21 cellular contexts compared by ENCODE assay signal in genomic region chr16:12348733-12349704, GRCh38.
A peak's percentile ranks its signal among the peaks of the same experiment; 100 is the strongest.
DNase-seq lines count a peak whose midpoint lies in the region; ATAC-seq and TF ChIP-seq lines count a peak whose summit lies in the region.
"Had no signal": no experiment of that assay in that cellular context is flagged by ENCODE, and none has a peak within 500 bp of the region (broad histone marks: within the 10 kb centered on the region; RNA-seq: fewer than 3 reads in every experiment).

No MANE protein-coding gene starts in this region.

- no peak overlapping the region for H3K4me3 ChIP-seq in HL-60 (replicated peaks; ENCODE audit: insufficient read depth, low read length)
- H3K4me3 ChIP-seq in OCI-LY7 (ENCODE audit: low read depth, low read length, poor library complexity, severe bottlenecking) = peak overlapping the region; percentile 40
- H3K4me3 ChIP-seq: heart left ventricle, lower lobe of right lung, prostate gland, skin epidermis, vagina had no signal

- no TSS peak for BruUV-seq in OCI-LY7 (replicated peaks; lab: Mats Ljungman, UMichigan)

- CTCF ChIA-PET in OCI-LY7 (lab: Charles Lee; ENCODE audit: unreplicated experiment) = interaction anchor here (0.6 to 1.0 kb wide), 4 partner anchors 13 to 271 kb away, joined by 3 to 4 read pairs (median 3); no protein-coding TSS in a partner anchor
- CTCF ChIA-PET in GM10248 (lab: Yijun Ruan, JAX) = interaction anchor here (1.0 to 1.9 kb wide), 6 partner anchors 8 to 23 kb away, joined by 3 to 6 read pairs (median 4); no protein-coding TSS in a partner anchor

- ATAC-seq in HG02588 (IDR thresholded peaks at IDR 0.05; ENCODE audit: unreplicated experiment) = no peak
- no peak for ATAC-seq in activated CD4-positive, CD25-positive, alpha-beta regulatory T cell treated with anti-CD3 and anti-CD28 coated beads, Interleukin-2, amount 50 U/mL, for 24 hours
- ATAC-seq: lower lobe of right lung, natural killer cell had no signal

- H3K4me1 Mint-ChIP-seq in CD14-positive monocyte = peaks cover 36% of the 10 kb centered on the region
- H3K4me1 Mint-ChIP-seq: activated CD4-positive, alpha-beta T cell treated with anti-CD3 and anti-CD28 coated beads, Interleukin-2, amount 10 ng/mL, durations not matched to agents 24 days and 14 days had no signal

- no peaks in the 10 kb centered on the region for H3K9me3 ChIP-seq in OCI-LY7 (ENCODE audit: low read length)
- H3K9me3 ChIP-seq: heart left ventricle, lower lobe of right lung, prostate gland, vagina had no signal

- POLR2A ChIA-PET in OCI-LY7 (lab: Charles Lee) = interaction anchor here (0.6 to 2.5 kb wide), 7 partner anchors 12 to 645 kb away, joined by 3 to 15 read pairs (median 3); no protein-coding TSS in a partner anchor
- POLR2A ChIA-PET in GM10248 (lab: Yijun Ruan, JAX) = no interaction called here

- H2AFZ ChIP-seq in OCI-LY7 (ENCODE audit: low read length) = peak overlapping the region; percentile 47; the same call in 1 of the 2 replicates

- intact Hi-C loops in CD14-positive monocyte (cut with micrococcal nuclease) = no loop called here
- intact Hi-C loops in OCI-LY7 (cut with micrococcal nuclease; ENCODE audit: unreplicated experiment) = loop anchor here (10.0 kb wide), 1 partner anchor 206 kb away; no protein-coding TSS in a partner anchor

- peak overlapping the region in 5 of 7 donors; percentile 5 to 84 (median 56) for H3K27ac Mint-ChIP-seq in CD14-positive monocyte
- H3K27ac Mint-ChIP-seq: activated CD4-positive, alpha-beta T cell treated with anti-CD3 and anti-CD28 coated beads, Interleukin-2, amount 10 ng/mL, durations not matched to agents 24 days and 14 days; natural killer cell had no signal

- H3K79me2 ChIP-seq in OCI-LY7 (ENCODE audit: insufficient read depth, low read depth, low read length) = no peaks in the 10 kb centered on the region

- H3K9me3 Mint-ChIP-seq in CD14-positive monocyte = peaks cover 0 to 4% (median 0%) of the 10 kb centered on the region in 7 donors
- H3K9me3 Mint-ChIP-seq: H9, natural killer cell had no signal

- DNase-seq in CD14-positive monocyte (ENCODE audit: low spot score) (no peak), HL-60 (ENCODE audit: low read depth in 1 of 2, low spot score in 1 of 2) (peak in 1 of 2 experiments; percentile 78), OCI-LY7 (ENCODE audit: low spot score) (peak; percentile 77), medulla oblongata (ENCODE audit: extremely low spot score) (peak; percentile 43), GM10248 (ENCODE audit: extremely low spot score) (no peak), kidney glomerular epithelial cell (lab: John Stamatoyannopoulos, UW) (no peak)
- DNase-seq: activated CD4-positive, alpha-beta T cell treated with anti-CD3 and anti-CD28 coated beads, Interleukin-2, amount 10 ng/mL, durations not matched to agents 24 days and 14 days; activated CD8-positive, alpha-beta memory T cell treated with anti-CD3 and anti-CD28 coated beads, Interleukin-2, amount 50 U/mL, for 48 hours; effector memory CD4-positive, alpha-beta T cell; H9; heart left ventricle; lower lobe of right lung; natural killer cell; NCI-H2227 treated with DMSO at 0.1 percent for 48 hours; NK-92 treated with Interleukin-12 subunit alpha and Interleukin-12 subunit beta, amount 100 ng/mL, for 24 hours; stimulated activated CD4-positive, alpha-beta T cell treated with anti-CD3 and anti-CD28 coated beads, Interleukin-4, amount 100 ng/mL, for 1 hour had no signal

- H3K9me2 ChIP-seq in OCI-LY7 (ENCODE audit: insufficient read depth, low read length) = no peaks in the 10 kb centered on the region

- H3K4me2 ChIP-seq in OCI-LY7 (ENCODE audit: low read length) = peak overlapping the region; percentile 69

- H3K36me3 Mint-ChIP-seq in CD14-positive monocyte = peaks cover 5 to 14% of the 10 kb centered on the region in 2 donors
- H3K36me3 Mint-ChIP-seq: natural killer cell had no signal

- no peaks in the 10 kb centered on the region; the same call in 1 of the 2 replicates for H3K36me3 ChIP-seq in OCI-LY7 (ENCODE audit: insufficient read depth, low read length)
- H3K36me3 ChIP-seq: heart left ventricle, lower lobe of right lung, prostate gland, vagina had no signal

- no peaks in the 10 kb centered on the region for H3K27me3 Mint-ChIP-seq in CD14-positive monocyte (ENCODE audit: low read depth in 3 of 3)
- H3K27me3 Mint-ChIP-seq: activated CD4-positive, alpha-beta T cell treated with anti-CD3 and anti-CD28 coated beads, Interleukin-2, amount 10 ng/mL, durations not matched to agents 24 days and 14 days had no signal

- H3K4me1 ChIP-seq in OCI-LY7 (ENCODE audit: insufficient read depth, low read length, poor library complexity, severe bottlenecking) = peaks cover 43% of the 10 kb centered on the region
- H3K4me1 ChIP-seq: heart left ventricle, prostate gland had no signal

- no peaks in the 10 kb centered on the region for H4K20me1 ChIP-seq in OCI-LY7 (ENCODE audit: insufficient read depth, low read length)

- no peaks in the 10 kb centered on the region for H3K27me3 ChIP-seq in HL-60 (ENCODE audit: insufficient read depth, poor library complexity, severe bottlenecking)
- H3K27me3 ChIP-seq: heart left ventricle, vagina had no signal

- H3K4me3 Mint-ChIP-seq in CD14-positive monocyte = peak overlapping the region in 1 of 2 donors; percentile 36
- H3K4me3 Mint-ChIP-seq: activated CD4-positive, alpha-beta T cell treated with anti-CD3 and anti-CD28 coated beads, Interleukin-2, amount 10 ng/mL, durations not matched to agents 24 days and 14 days; H9; natural killer cell had no signal

- H3K27ac ChIP-seq in HL-60 (replicated peaks) (peak overlapping the region; percentile 90), OCI-LY7 (ENCODE audit: low read depth, low read length, poor library complexity, severe bottlenecking) (peak overlapping the region; percentile 64)
- H3K27ac ChIP-seq: heart left ventricle, lower lobe of right lung, prostate gland, skin epidermis, vagina had no signal

- TF ChIP-seq CTCF in CD14-positive monocyte (IDR thresholded peaks at IDR 0.05) = no peak
- TF ChIP-seq CTCF in HL-60 (IDR thresholded peaks at IDR 0.05; ENCODE audit: insufficient read depth, low read length) = no peak
- no peak for TF ChIP-seq CTCF in OCI-LY7 (conservative IDR thresholded peaks at IDR 0.05; ENCODE audit: low read length)
- TF ChIP-seq CTCF in GM10248 (IDR thresholded peaks at IDR 0.05; ENCODE audit: control extremely low read depth, extremely low read depth, low read depth, missing control alignments) = no peak

Comparison
In these comparisons a context has a peak if more than half of its experiments do, and no peak if none do; other contexts are left out.
1. DNase-seq: peak in OCI-LY7 (single experiment) and medulla oblongata (single experiment); none in CD14-positive monocyte (single experiment), GM10248 (single experiment) and kidney glomerular epithelial cell (single experiment).